8 cellular contexts compared by ENCODE assay signal in genomic region chr11:62552931-62553838, GRCh38. TPM values are rescaled to one million over a fixed set of nuclear protein-coding genes. Genes with fewer than 3 reads are reported as not detected.
DNase-seq lines count a peak whose midpoint lies in the region; ATAC-seq, FAIRE-seq and TF ChIP-seq lines count a peak whose summit lies in the region.

No MANE protein-coding gene starts in this region.

- H3K9me2 ChIP-seq in SK-N-SH = no peaks in the 10 kb centered on the region

- DNase-seq in activated gamma-delta T cell treated with Interleukin-2 at 50 U/mL for 16 hours (peak; percentile 58), activated gamma-delta T cell (lab: John Stamatoyannopoulos, UW) (no peak), SK-N-SH (no peak), K562 (ENCODE audit: extremely low read depth in 1 of 4, low spot score in 3 of 4) (peak; percentile 60 to 89 (median 72)), pons (ENCODE audit: low spot score) (no peak)

- peaks cover 38 to 57% of the 10 kb centered on the region in 2 experiments for H3K4me1 ChIP-seq in SK-N-SH (ENCODE audit: control insufficient read depth in 1 of 2, insufficient read depth in 2 of 2, low read depth in 1 of 2, low read length in 1 of 2)
- H3K4me1 ChIP-seq in K562 (replicated peaks in 1 of 2; ENCODE audit: control insufficient read depth in 2 of 2, insufficient read depth in 2 of 2, low read length in 2 of 2) = peaks cover 69 to 70% of the 10 kb centered on the region in 2 experiments
- peaks cover 46% of the 10 kb centered on the region for H3K4me1 ChIP-seq in iPS-18a (ENCODE audit: control insufficient read depth, low read depth, low read length)
- H3K4me1 ChIP-seq in skeletal muscle satellite cell (ENCODE audit: control insufficient read depth, insufficient read depth, low read length) = peaks cover 76% of the 10 kb centered on the region

- peaks cover 25% of the 10 kb centered on the region; the same call in 1 of the 2 replicates for H3K79me2 ChIP-seq in SK-N-SH (ENCODE audit: insufficient read depth)
- no peaks in the 10 kb centered on the region for H3K79me2 ChIP-seq in K562 (ENCODE audit: control insufficient read depth, insufficient read depth, low read length)

- no peak for TF ChIP-seq CTCF in SK-N-SH (IDR thresholded peaks at IDR 0.05)
- peak in 1 of 3 experiments; percentile 7; a peak in 1 of 6 replicates for TF ChIP-seq CTCF in K562 (IDR thresholded peaks at IDR 0.05 in 2 of 3, conservative IDR thresholded peaks at IDR 0.05 in 1 of 3; ENCODE audit: insufficient read depth in 2 of 3, low read depth in 1 of 3, low read length in 3 of 3)

- H3F3A ChIP-seq in SK-N-SH (replicated peaks; ENCODE audit: insufficient read depth) = peaks cover 71% of the 10 kb centered on the region

- H3K27ac ChIP-seq in SK-N-SH (ENCODE audit: low read depth in 2 of 2, low read length in 1 of 2) = peak overlapping the region; percentile 67 to 97
- H3K27ac ChIP-seq in K562 (ENCODE audit: extremely low read depth, low read depth, low read length) = peak overlapping the region; percentile 79
- H3K27ac ChIP-seq in iPS-18a (ENCODE audit: low read length) = peak overlapping the region; percentile 78

- H3K9me3 ChIP-seq in SK-N-SH (no peaks in the 10 kb centered on the region), K562 (replicated peaks; ENCODE audit: control insufficient read depth, insufficient read depth, low read depth, low read length) (no peaks in the 10 kb centered on the region), iPS-18a (ENCODE audit: control insufficient read depth, low read depth, low read length) (no peaks in the 10 kb centered on the region), skeletal muscle satellite cell (replicated peaks; ENCODE audit: low read length) (no peaks in the 10 kb centered on the region)

- CTCF ChIA-PET in SK-N-SH (lab: Yijun Ruan, JAX) = interaction anchor here (0.6 to 11.8 kb wide), 6 partner anchors 9 to 468 kb away, joined by 3 to 90 read pairs (median 8); no protein-coding TSS in a partner anchor
- CTCF ChIA-PET in K562 (lab: Yijun Ruan, JAX; ENCODE audit: low intra/inter-chr PET ratio) = no interaction called here

- TF ChIP-seq RAD21 in SK-N-SH (IDR thresholded peaks at IDR 0.05; ENCODE audit: low read length) (no peak), K562 (CRISPR knock-in tag; conservative IDR thresholded peaks at IDR 0.05 in 1 of 2, IDR thresholded peaks at IDR 0.05 in 1 of 2) (no peak)

- no peaks in the 10 kb centered on the region for H3K9me1 ChIP-seq in K562 (ENCODE audit: control insufficient read depth, insufficient read depth, low read length)

- H3K9ac ChIP-seq in SK-N-SH (peak overlapping the region; percentile 82), K562 (ENCODE audit: insufficient read depth in 1 of 2, low read depth in 2 of 2, low read length in 2 of 2) (peak overlapping the region; percentile 62 to 77), iPS-18a (ENCODE audit: low read length) (peak overlapping the region; percentile 80), skeletal muscle satellite cell (ENCODE audit: low read depth, low read length) (peak overlapping the region; percentile 90)

- H2AFZ ChIP-seq in SK-N-SH (ENCODE audit: low read depth) (no peak overlapping the region), K562 (ENCODE audit: low read depth, low read length) (peak overlapping the region; percentile 94)

- FAIRE-seq in K562 (lab: Jason Lieb, UNC) = peak; percentile 85

- H3K27me3 ChIP-seq in SK-N-SH (ENCODE audit: insufficient read depth) (no peaks in the 10 kb centered on the region), K562 (ENCODE audit: control insufficient read depth in 2 of 2, insufficient read depth in 2 of 2, low read length in 2 of 2) (no peaks in the 10 kb centered on the region), iPS-18a (ENCODE audit: control insufficient read depth, insufficient read depth, low read length) (peaks cover 27% of the 10 kb centered on the region), skeletal muscle satellite cell (ENCODE audit: control insufficient read depth, insufficient read depth, low read length) (no peaks in the 10 kb centered on the region)

- peak in 1 of 2 experiments; percentile 91; a peak in 2 of 4 replicates for TF ChIP-seq EP300 in SK-N-SH (IDR thresholded peaks at IDR 0.05; ENCODE audit: borderline replicate concordance in 1 of 2, low read depth in 1 of 2, low read length in 1 of 2)
- peak; percentile 98 for TF ChIP-seq EP300 in K562 (IDR thresholded peaks at IDR 0.05; ENCODE audit: low read length)

- H4K20me1 ChIP-seq in SK-N-SH (ENCODE audit: insufficient read depth) (no peaks in the 10 kb centered on the region), K562 (replicated peaks; ENCODE audit: control insufficient read depth, insufficient read depth, low read length) (no peaks in the 10 kb centered on the region; the same call in 1 of the 2 replicates)

- ATAC-seq in K562 = peak; percentile 85
- ATAC-seq in HG02678 (IDR thresholded peaks at IDR 0.05; ENCODE audit: unreplicated experiment) = no peak

- H3K4me2 ChIP-seq in SK-N-SH = peak overlapping the region; percentile 85
- peak overlapping the region; percentile 74 for H3K4me2 ChIP-seq in K562 (ENCODE audit: insufficient read depth, low read length)
- H3K4me2 ChIP-seq in skeletal muscle satellite cell (ENCODE audit: low read length) = peak overlapping the region; percentile 88

- in situ Hi-C loops in K562 (cut with MboI) = loop anchor here (10.0 kb wide), 1 partner anchor 158 kb away; no protein-coding TSS in a partner anchor

- H3K4me3 ChIP-seq in SK-N-SH (ENCODE audit: low read depth in 2 of 2, low read length in 1 of 2) (peak overlapping the region; percentile 12 to 56; a peak in 3 of 4 replicates), K562 (no peak overlapping the region), iPS-18a (ENCODE audit: low read length) (peak overlapping the region; percentile 34), skeletal muscle satellite cell (ENCODE audit: low read length) (peak overlapping the region; percentile 64)

- no TSS peak for BruUV-seq in K562 (replicated peaks; lab: Mats Ljungman, UMichigan)

- H3K36me3 ChIP-seq in SK-N-SH (replicated peaks in 1 of 2; ENCODE audit: control insufficient read depth in 1 of 2, insufficient read depth in 2 of 2, low read length in 1 of 2) = peaks cover 3 to 7% of the 10 kb centered on the region in 2 experiments
- H3K36me3 ChIP-seq in K562 (ENCODE audit: control insufficient read depth, insufficient read depth, low read length) = peaks cover 18% of the 10 kb centered on the region; the same call in 2 of the 3 replicates
- peaks cover 13% of the 10 kb centered on the region for H3K36me3 ChIP-seq in iPS-18a (ENCODE audit: control insufficient read depth, low read depth, low read length)
- peaks cover 6% of the 10 kb centered on the region for H3K36me3 ChIP-seq in skeletal muscle satellite cell (ENCODE audit: insufficient read depth, low read length)

- WGBS in SK-N-SH (ENCODE audit: low lambda C conversion rate) = 12% methylated on average over 14 of the region's 16 CpGs
- 15% methylated on average over 15 of the region's 16 CpGs for WGBS in K562 (ENCODE audit: insufficient coverage, low coverage, missing lambda C conversion rate)

- intact Hi-C loops in K562 (cut with micrococcal nuclease) = no loop called here

- peak; percentile 48; the same call in 1 of the 2 replicates for TF ChIP-seq POLR2A in K562 (conservative IDR thresholded peaks at IDR 0.05)

- POLR2A ChIA-PET in SK-N-SH (lab: Yijun Ruan, JAX) = interaction anchor here (1.2 kb wide), 2 partner anchors 20 to 49 kb away, joined by 3 read pairs; no protein-coding TSS in a partner anchor
- POLR2A ChIA-PET in K562 (lab: Yijun Ruan, JAX) = interaction anchor here (0.6 to 3.4 kb wide), 20 partner anchors 8 to 181 kb away, joined by 3 to 13 read pairs (median 4); partner anchors contain the start of genes C11orf98, CSKMT, EEF1G and MTA2

RNA-seq across cellular contexts. Expression of gene AHNAK, which starts 6.6 kb away (rescaled TPM):
- polyA plus RNA-seq in SK-N-SH (2012; rRNA removed) (57.8 and 62.3 TPM in 2 replicates), K562 (2011; rRNA removed) (17.6 and 33.5 TPM in 2 replicates), K562 (2014; fragmentation: Illumina TruSeq; extraction: Trizol) (35.3 and 45.0 TPM in 2 replicates), K562 (2014; fragmentation: Nextera tagmentation; extraction: Ambion mirVana) (1 to 10 TPM; 1.5 to 2.5 TPM), K562 (2014; rRNA removed) (26.0 and 30.1 TPM in 2 replicates)
- 49.7 and 55.0 TPM in 2 replicates for polyA plus RNA-seq in SK-N-SH (2012; cell fraction: cytosol; rRNA removed)
- 78.7 and 115 TPM in 2 replicates for polyA plus RNA-seq in SK-N-SH (2012; cell fraction: nucleus; rRNA removed)
- total RNA-seq in K562 (2011; cell fraction: chromatin; rRNA removed; ENCODE audit: low replicate concordance) = 39.7 and 135 TPM in 2 replicates
- 22.0 and 31.1 TPM in 2 replicates for total RNA-seq in K562 (2011; cell fraction: nucleolus; rRNA removed)
- 33.6 and 34.6 TPM in 2 replicates for total RNA-seq in K562 (2011; cell fraction: nucleoplasm; rRNA removed)
- total RNA-seq in K562 (2014; rRNA removed) (66.4 and 75.0 TPM in 2 replicates), K562 (2014; rRNA removed; fragmentation: Illumina TruSeq; extraction: Trizol) (44.1 and 45.1 TPM in 2 replicates), K562 (2015; rRNA removed; fragmentation: Illumina TruSeq; extraction: Trizol) (71.3 and 71.7 TPM in 2 replicates), K562 (2021) (89.2 and 89.7 TPM in 2 replicates)
- polyA plus RNA-seq in K562 (2011; cell fraction: cytosol; rRNA removed) = 5.7 and 18.0 TPM in 2 replicates
- 53.7 and 161 TPM in 2 replicates for polyA plus RNA-seq in K562 (2011; cell fraction: nucleus; rRNA removed)
- polyA plus RNA-seq in K562 (2012) = 43.6 and 58.2 TPM in 2 replicates
- 82.9 and 138 TPM in 2 replicates for polyA minus RNA-seq in K562 (2011; rRNA and poly(A)+ RNA removed)
- 55.4 and 84.5 TPM in 2 replicates for polyA minus RNA-seq in K562 (2011; cell fraction: cytosol; rRNA and poly(A)+ RNA removed)
- polyA minus RNA-seq in K562 (2011; cell fraction: nucleus; rRNA and poly(A)+ RNA removed) = 20.5 and 109 TPM in 2 replicates
- total RNA-seq in skeletal muscle satellite cell (2012; rRNA removed) = 722 and 788 TPM in 2 replicates

RNA-seq across cellular contexts. Expression of gene EEF1G, which starts 20.5 kb away (rescaled TPM):
- polyA plus RNA-seq in SK-N-SH (2012; rRNA removed) (1,853 and 2,105 TPM in 2 replicates), K562 (2011; rRNA removed) (2,098 and 2,266 TPM in 2 replicates), K562 (2014; fragmentation: Illumina TruSeq; extraction: Trizol) (1,982 and 2,349 TPM in 2 replicates), K562 (2014; fragmentation: Nextera tagmentation; extraction: Ambion mirVana) (1,000 to 10,000 TPM in 1 of 2 experiments, 100 to 1,000 TPM in 1; 985 to 1,460 TPM), K562 (2014; rRNA removed) (1,633 and 1,674 TPM in 2 replicates)
- polyA plus RNA-seq in SK-N-SH (2012; cell fraction: cytosol; rRNA removed) = 1,837 and 2,039 TPM in 2 replicates
- 604 and 627 TPM in 2 replicates for polyA plus RNA-seq in SK-N-SH (2012; cell fraction: nucleus; rRNA removed)
- total RNA-seq in K562 (2011; cell fraction: chromatin; rRNA removed; ENCODE audit: low replicate concordance) = 157 and 277 TPM in 2 replicates
- total RNA-seq in K562 (2011; cell fraction: nucleolus; rRNA removed) = 471 and 476 TPM in 2 replicates
- 624 and 1,167 TPM in 2 replicates for total RNA-seq in K562 (2011; cell fraction: nucleoplasm; rRNA removed)
- total RNA-seq in K562 (2014; rRNA removed) (2,058 and 2,269 TPM in 2 replicates), K562 (2014; rRNA removed; fragmentation: Illumina TruSeq; extraction: Trizol) (1,872 and 2,117 TPM in 2 replicates), K562 (2015; rRNA removed; fragmentation: Illumina TruSeq; extraction: Trizol) (2,017 and 2,035 TPM in 2 replicates), K562 (2021) (1,822 and 1,912 TPM in 2 replicates)
- 2,402 and 2,852 TPM in 2 replicates for polyA plus RNA-seq in K562 (2011; cell fraction: cytosol; rRNA removed)
- polyA plus RNA-seq in K562 (2011; cell fraction: nucleus; rRNA removed) = 1,113 and 1,374 TPM in 2 replicates
- polyA plus RNA-seq in K562 (2012) = 1,964 and 2,831 TPM in 2 replicates
- 1,497 and 1,545 TPM in 2 replicates for polyA minus RNA-seq in K562 (2011; rRNA and poly(A)+ RNA removed)
- 1,399 and 1,500 TPM in 2 replicates for polyA minus RNA-seq in K562 (2011; cell fraction: cytosol; rRNA and poly(A)+ RNA removed)
- 145 and 316 TPM in 2 replicates for polyA minus RNA-seq in K562 (2011; cell fraction: nucleus; rRNA and poly(A)+ RNA removed)
- total RNA-seq in skeletal muscle satellite cell (2012; rRNA removed) = 999 and 1,397 TPM in 2 replicates

RNA-seq across cellular contexts. Expression of gene TUT1, which starts 38.1 kb away (rescaled TPM):
- polyA plus RNA-seq in SK-N-SH (2012; rRNA removed) = 27.3 and 30.0 TPM in 2 replicates
- 10.5 and 13.8 TPM in 2 replicates for polyA plus RNA-seq in SK-N-SH (2012; cell fraction: cytosol; rRNA removed)
- 97.9 and 105 TPM in 2 replicates for polyA plus RNA-seq in SK-N-SH (2012; cell fraction: nucleus; rRNA removed)
- 47.7 and 72.1 TPM in 2 replicates for total RNA-seq in K562 (2011; cell fraction: chromatin; rRNA removed; ENCODE audit: low replicate concordance)
- 38.0 and 41.8 TPM in 2 replicates for total RNA-seq in K562 (2011; cell fraction: nucleolus; rRNA removed)
- total RNA-seq in K562 (2011; cell fraction: nucleoplasm; rRNA removed) = 30.8 and 37.0 TPM in 2 replicates
- 18.5 and 20.9 TPM in 2 replicates for total RNA-seq in K562 (2014; rRNA removed)
- total RNA-seq in K562 (2014; rRNA removed; fragmentation: Illumina TruSeq; extraction: Trizol) = 7.2 and 9.6 TPM in 2 replicates
- total RNA-seq in K562 (2015; rRNA removed; fragmentation: Illumina TruSeq; extraction: Trizol) = 11.5 and 12.4 TPM in 2 replicates
- 38.9 and 44.3 TPM in 2 replicates for total RNA-seq in K562 (2021)
- 15.7 and 31.2 TPM in 2 replicates for polyA plus RNA-seq in K562 (2011; rRNA removed)
- polyA plus RNA-seq in K562 (2011; cell fraction: cytosol; rRNA removed) = 12.9 and 21.9 TPM in 2 replicates
- polyA plus RNA-seq in K562 (2011; cell fraction: nucleus; rRNA removed) = 57.1 and 64.8 TPM in 2 replicates
- polyA plus RNA-seq in K562 (2012) = 25.7 and 28.0 TPM in 2 replicates
- 22.8 and 26.7 TPM in 2 replicates for polyA plus RNA-seq in K562 (2014; fragmentation: Illumina TruSeq; extraction: Trizol)
- polyA plus RNA-seq in K562 (2014; fragmentation: Nextera tagmentation; extraction: Ambion mirVana) = 1 to 10 TPM in 1 of 2 experiments, under 1 TPM in 1; 0.66 to 1.5 TPM
- 24.3 and 28.2 TPM in 2 replicates for polyA plus RNA-seq in K562 (2014; rRNA removed)
- polyA minus RNA-seq in K562 (2011; rRNA and poly(A)+ RNA removed) = 12.0 and 15.6 TPM in 2 replicates
- 8.6 and 12.8 TPM in 2 replicates for polyA minus RNA-seq in K562 (2011; cell fraction: cytosol; rRNA and poly(A)+ RNA removed)
- 10.0 and 15.2 TPM in 2 replicates for polyA minus RNA-seq in K562 (2011; cell fraction: nucleus; rRNA and poly(A)+ RNA removed)
- total RNA-seq in skeletal muscle satellite cell (2012; rRNA removed) = 6.1 and 8.1 TPM in 2 replicates

RNA-seq across cellular contexts. Expression of gene MTA2, which starts 48.5 kb away (rescaled TPM):
- polyA plus RNA-seq in SK-N-SH (2012; rRNA removed) = 18.4 and 20.6 TPM in 2 replicates
- 12.7 and 15.6 TPM in 2 replicates for polyA plus RNA-seq in SK-N-SH (2012; cell fraction: cytosol; rRNA removed)
- 57.9 and 72.2 TPM in 2 replicates for polyA plus RNA-seq in SK-N-SH (2012; cell fraction: nucleus; rRNA removed)
- total RNA-seq in K562 (2011; cell fraction: chromatin; rRNA removed; ENCODE audit: low replicate concordance) = 245 and 284 TPM in 2 replicates
- 124 TPM in 2 replicates for total RNA-seq in K562 (2011; cell fraction: nucleolus; rRNA removed)
- 132 and 142 TPM in 2 replicates for total RNA-seq in K562 (2011; cell fraction: nucleoplasm; rRNA removed)
- total RNA-seq in K562 (2014; rRNA removed) = 185 and 203 TPM in 2 replicates
- total RNA-seq in K562 (2014; rRNA removed; fragmentation: Illumina TruSeq; extraction: Trizol) = 161 and 172 TPM in 2 replicates
- total RNA-seq in K562 (2015; rRNA removed; fragmentation: Illumina TruSeq; extraction: Trizol) = 195 and 217 TPM in 2 replicates
- 176 and 203 TPM in 2 replicates for total RNA-seq in K562 (2021)
- 36.0 and 48.6 TPM in 2 replicates for polyA plus RNA-seq in K562 (2011; rRNA removed)
- polyA plus RNA-seq in K562 (2011; cell fraction: cytosol; rRNA removed) = 40.7 and 41.9 TPM in 2 replicates
- polyA plus RNA-seq in K562 (2011; cell fraction: nucleus; rRNA removed) = 130 and 158 TPM in 2 replicates
- 115 and 136 TPM in 2 replicates for polyA plus RNA-seq in K562 (2012)
- 190 and 220 TPM in 2 replicates for polyA plus RNA-seq in K562 (2014; fragmentation: Illumina TruSeq; extraction: Trizol)
- 1 to 10 TPM; 6.2 to 9.9 TPM for polyA plus RNA-seq in K562 (2014; fragmentation: Nextera tagmentation; extraction: Ambion mirVana)
- polyA plus RNA-seq in K562 (2014; rRNA removed) = 121 and 125 TPM in 2 replicates
- 61.0 and 97.7 TPM in 2 replicates for polyA minus RNA-seq in K562 (2011; rRNA and poly(A)+ RNA removed)
- polyA minus RNA-seq in K562 (2011; cell fraction: cytosol; rRNA and poly(A)+ RNA removed) = 55.1 and 63.3 TPM in 2 replicates
- polyA minus RNA-seq in K562 (2011; cell fraction: nucleus; rRNA and poly(A)+ RNA removed) = 55.5 and 81.5 TPM in 2 replicates
- 90.0 and 104 TPM in 2 replicates for total RNA-seq in skeletal muscle satellite cell (2012; rRNA removed)

RNA-seq across cellular contexts. Expression of gene EML3, which starts 59.4 kb away (rescaled TPM):
- 43.0 and 47.8 TPM in 2 replicates for polyA plus RNA-seq in SK-N-SH (2012; rRNA removed)
- polyA plus RNA-seq in SK-N-SH (2012; cell fraction: cytosol; rRNA removed) = 14.5 and 19.5 TPM in 2 replicates
- polyA plus RNA-seq in SK-N-SH (2012; cell fraction: nucleus; rRNA removed) = 247 and 252 TPM in 2 replicates
- 108 and 289 TPM in 2 replicates for total RNA-seq in K562 (2011; cell fraction: chromatin; rRNA removed; ENCODE audit: low replicate concordance)
- total RNA-seq in K562 (2011; cell fraction: nucleolus; rRNA removed) = 172 and 175 TPM in 2 replicates
- 130 TPM in 2 replicates for total RNA-seq in K562 (2011; cell fraction: nucleoplasm; rRNA removed)
- 26.4 and 31.7 TPM in 2 replicates for total RNA-seq in K562 (2014; rRNA removed)
- 12.6 and 16.7 TPM in 2 replicates for total RNA-seq in K562 (2014; rRNA removed; fragmentation: Illumina TruSeq; extraction: Trizol)
- total RNA-seq in K562 (2015; rRNA removed; fragmentation: Illumina TruSeq; extraction: Trizol) = 20.7 and 22.1 TPM in 2 replicates
- 77.3 and 90.5 TPM in 2 replicates for total RNA-seq in K562 (2021)
- polyA plus RNA-seq in K562 (2011; rRNA removed) = 36.8 and 50.2 TPM in 2 replicates
- polyA plus RNA-seq in K562 (2011; cell fraction: cytosol; rRNA removed) = 30.9 and 49.9 TPM in 2 replicates
- 239 and 311 TPM in 2 replicates for polyA plus RNA-seq in K562 (2011; cell fraction: nucleus; rRNA removed)
- 41.6 and 58.4 TPM in 2 replicates for polyA plus RNA-seq in K562 (2012)
- polyA plus RNA-seq in K562 (2014; fragmentation: Illumina TruSeq; extraction: Trizol) = 27.9 and 31.2 TPM in 2 replicates
- under 1 TPM; 0.32 to 0.59 TPM for polyA plus RNA-seq in K562 (2014; fragmentation: Nextera tagmentation; extraction: Ambion mirVana)
- 49.5 and 64.2 TPM in 2 replicates for polyA plus RNA-seq in K562 (2014; rRNA removed)
- 22.5 TPM in 2 replicates for polyA minus RNA-seq in K562 (2011; rRNA and poly(A)+ RNA removed)
- 22.3 and 28.2 TPM in 2 replicates for polyA minus RNA-seq in K562 (2011; cell fraction: cytosol; rRNA and poly(A)+ RNA removed)
- polyA minus RNA-seq in K562 (2011; cell fraction: nucleus; rRNA and poly(A)+ RNA removed) = 38.9 and 46.8 TPM in 2 replicates
- 13.8 and 19.0 TPM in 2 replicates for total RNA-seq in skeletal muscle satellite cell (2012; rRNA removed)

Comparison
In these comparisons a context has a peak if more than half of its experiments do, and no peak if none do; other contexts are left out.
1. DNase-seq: peak in activated gamma-delta T cell treated with Interleukin-2 at 50 U/mL for 16 hours (single experiment) and K562 (4 of 4); none in activated gamma-delta T cell (single experiment), SK-N-SH (single experiment) and pons (single experiment).
2. Peak in every context shown above with its lines, with median percentiles within 50 percentile points of each other: H3K27ac ChIP-seq, H3K4me2 ChIP-seq and H3K9ac ChIP-seq.